ENCODE assay signal across 11 cellular contexts in the genomic region with DNA sequence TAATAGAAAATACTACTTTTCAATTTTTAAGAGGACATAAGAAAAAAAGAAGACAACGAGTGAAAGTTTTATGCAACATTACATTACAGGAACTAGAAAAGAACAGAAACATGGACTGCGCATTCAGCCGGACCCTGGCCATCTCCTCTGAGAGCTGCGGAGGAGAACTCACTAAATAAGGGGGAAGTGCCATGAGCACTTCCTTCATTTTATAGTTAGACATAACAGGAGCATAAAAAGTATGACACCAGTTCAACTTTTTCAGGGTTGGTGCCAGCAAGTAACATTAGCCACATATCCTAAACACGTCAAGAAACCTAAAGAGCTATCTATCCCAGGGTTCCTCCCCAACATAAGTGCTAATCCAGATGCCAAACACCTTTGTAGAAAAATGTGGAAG.
DNase-seq lines count a peak whose midpoint lies in the region; ATAC-seq, FAIRE-seq and TF ChIP-seq lines count a peak whose summit lies in the region.
"Had no signal": no experiment of that assay in that cellular context is flagged by ENCODE, and none has a peak within 500 bp of the region (broad histone marks: within the 10 kb centered on the region; RNA-seq: fewer than 3 reads in every experiment).

No MANE protein-coding gene starts in this region.

- H3K4me2 ChIP-seq in K562 (ENCODE audit: insufficient read depth, low read length), result no peak overlapping the region

- TF ChIP-seq EP300 in K562 (IDR thresholded peaks at IDR 0.05; ENCODE audit: low read length), result no peak

- H3K36me3 ChIP-seq in K562 (ENCODE audit: control insufficient read depth, insufficient read depth, low read length) (no peaks in the 10 kb centered on the region), muscle layer of duodenum (ENCODE audit: control insufficient read depth in 1 of 2, insufficient read depth in 2 of 2, low read length in 2 of 2) (no peaks in the 10 kb centered on the region), upper lobe of right lung (no peaks in the 10 kb centered on the region)
- H3K36me3 ChIP-seq: BE2C had no signal

- no peaks in the 10 kb centered on the region for H3K9me3 ChIP-seq in K562 (replicated peaks; ENCODE audit: control insufficient read depth, insufficient read depth, low read depth, low read length)
- no peaks in the 10 kb centered on the region for H3K9me3 ChIP-seq in muscle layer of duodenum (ENCODE audit: control insufficient read depth in 1 of 2, low read length in 2 of 2)
- no peaks in the 10 kb centered on the region for H3K9me3 ChIP-seq in upper lobe of right lung
- H3K9me3 ChIP-seq: BE2C had no signal

- TF ChIP-seq CTCF in K562 (IDR thresholded peaks at IDR 0.05 in 2 of 3, conservative IDR thresholded peaks at IDR 0.05 in 1 of 3; ENCODE audit: insufficient read depth in 2 of 3, low read depth in 1 of 3, low read length in 3 of 3), result no peak
- no peak for TF ChIP-seq CTCF in upper lobe of right lung (IDR thresholded peaks at IDR 0.05)

- TF ChIP-seq POLR2A in K562 (conservative IDR thresholded peaks at IDR 0.05), result no peak
- TF ChIP-seq POLR2A in erythroblast (IDR thresholded peaks at IDR 0.05; ENCODE audit: low read length), result no peak

- no TSS peak for BruUV-seq in K562 (replicated peaks; lab: Mats Ljungman, UMichigan)

- H3K9me1 ChIP-seq in K562 (ENCODE audit: control insufficient read depth, insufficient read depth, low read length), result no peaks in the 10 kb centered on the region

- WGBS in K562 (ENCODE audit: insufficient coverage, low coverage, missing lambda C conversion rate), result 71% methylated on average over 5 of the region's 5 CpGs

- H3K4me3 ChIP-seq in K562 (no peak overlapping the region), muscle layer of duodenum (ENCODE audit: low read depth in 1 of 2, low read length in 2 of 2) (peak overlapping the region in 1 of 2 donors; percentile 2), upper lobe of right lung (no peak overlapping the region)

- DNase-seq in Right ventricle myocardium superior, result peak; percentile 51
- DNase-seq in Right ventricle myocardium inferior (ENCODE audit: missing footprints), result no peak
- DNase-seq in K562 (ENCODE audit: extremely low read depth in 1 of 4, low spot score in 3 of 4), result no peak
- no peak for DNase-seq in upper lobe of right lung
- DNase-seq in erythroblast (lab: John Stamatoyannopoulos, UW), result no peak
- DNase-seq in AG08395 (ENCODE audit: low spot score), result no peak
- DNase-seq: activated CD4-positive, alpha-beta memory T cell treated with anti-CD3 and anti-CD28 coated beads, Interleukin-2, amount 10 ng/mL, durations not matched to agents 7 days and 5 days; BE2C; stimulated activated naive CD4-positive, alpha-beta T cell had no signal

- ATAC-seq in Right ventricle myocardium superior (ENCODE audit: poor library complexity) (peak; percentile 53), Right ventricle myocardium inferior (no peak), K562 (no peak), upper lobe of right lung (peak; percentile 65), GM21390 (IDR thresholded peaks at IDR 0.05; ENCODE audit: unreplicated experiment) (no peak)

- no peak overlapping the region for H3K9ac ChIP-seq in K562 (ENCODE audit: insufficient read depth in 1 of 2, low read depth in 2 of 2, low read length in 2 of 2)

- H3K27ac ChIP-seq in K562 (ENCODE audit: extremely low read depth, low read depth, low read length), result no peak overlapping the region
- H3K27ac ChIP-seq in muscle layer of duodenum (ENCODE audit: low read length), result peak overlapping the region; percentile 75
- peak overlapping the region; percentile 78 for H3K27ac ChIP-seq in upper lobe of right lung

- no peak for FAIRE-seq in K562 (lab: Jason Lieb, UNC)

- in situ Hi-C loops in K562 (cut with MboI), result no loop called here

- POLR2A ChIA-PET in K562 (lab: Yijun Ruan, JAX), result interaction anchor here (0.5 to 1.3 kb wide), 2 partner anchors 9 to 76 kb away, joined by 3 to 6 read pairs; no protein-coding TSS in a partner anchor

- no peaks in the 10 kb centered on the region for H3K79me2 ChIP-seq in K562 (ENCODE audit: control insufficient read depth, insufficient read depth, low read length)

- intact Hi-C loops in Right ventricle myocardium superior (cut with DNase I), result no loop called here
- intact Hi-C loops in Right ventricle myocardium inferior (cut with DNase I), result no loop called here
- intact Hi-C loops in K562 (cut with micrococcal nuclease), result no loop called here
- intact Hi-C loops in upper lobe of right lung (cut with DNase I), result no loop called here

- H4K20me1 ChIP-seq in K562 (replicated peaks; ENCODE audit: control insufficient read depth, insufficient read depth, low read length), result no peaks in the 10 kb centered on the region

- H3K4me1 ChIP-seq in K562 (replicated peaks in 1 of 2; ENCODE audit: control insufficient read depth in 2 of 2, insufficient read depth in 2 of 2, low read length in 2 of 2), result peaks cover 5 to 18% of the 10 kb centered on the region in 2 experiments
- peaks cover 24 to 29% of the 10 kb centered on the region in 2 donors for H3K4me1 ChIP-seq in muscle layer of duodenum (ENCODE audit: control insufficient read depth in 1 of 2, insufficient read depth in 2 of 2, low read length in 2 of 2)
- peaks cover 25% of the 10 kb centered on the region for H3K4me1 ChIP-seq in upper lobe of right lung

- TF ChIP-seq RAD21 in K562 (CRISPR knock-in tag; conservative IDR thresholded peaks at IDR 0.05 in 1 of 2, IDR thresholded peaks at IDR 0.05 in 1 of 2), result no peak

- H3K27me3 ChIP-seq in K562 (ENCODE audit: control insufficient read depth in 2 of 2, insufficient read depth in 2 of 2, low read length in 2 of 2) (no peaks in the 10 kb centered on the region), muscle layer of duodenum (ENCODE audit: low read depth, low read length) (no peaks in the 10 kb centered on the region), upper lobe of right lung (no peaks in the 10 kb centered on the region)
- H3K27me3 ChIP-seq: BE2C had no signal

- no peak overlapping the region for H2AFZ ChIP-seq in K562 (ENCODE audit: low read depth, low read length)

- CTCF ChIA-PET in K562 (lab: Yijun Ruan, JAX; ENCODE audit: low intra/inter-chr PET ratio), result no interaction called here

TF ChIP-seq in K562, 482 proteins besides CTCF, POLR2A, EP300 and RAD21:
- TF ChIP-seq ZBTB12 (CRISPR knock-in tag; IDR thresholded peaks at IDR 0.05) (no peak), SPI1 (IDR thresholded peaks at IDR 0.05; ENCODE audit: borderline replicate concordance, low read depth, low read length) (peak; percentile 51; the same call in 1 of the 2 replicates)

Comparison
In these comparisons a context has a peak if more than half of its experiments do, and no peak if none do; other contexts are left out.
1. ATAC-seq: peak in Right ventricle myocardium superior (single experiment) and upper lobe of right lung (single experiment); none in Right ventricle myocardium inferior (single experiment), K562 (single experiment) and GM21390 (single experiment).